Comparison of ENCODE assay signal across 9 cellular contexts in the genomic region with DNA sequence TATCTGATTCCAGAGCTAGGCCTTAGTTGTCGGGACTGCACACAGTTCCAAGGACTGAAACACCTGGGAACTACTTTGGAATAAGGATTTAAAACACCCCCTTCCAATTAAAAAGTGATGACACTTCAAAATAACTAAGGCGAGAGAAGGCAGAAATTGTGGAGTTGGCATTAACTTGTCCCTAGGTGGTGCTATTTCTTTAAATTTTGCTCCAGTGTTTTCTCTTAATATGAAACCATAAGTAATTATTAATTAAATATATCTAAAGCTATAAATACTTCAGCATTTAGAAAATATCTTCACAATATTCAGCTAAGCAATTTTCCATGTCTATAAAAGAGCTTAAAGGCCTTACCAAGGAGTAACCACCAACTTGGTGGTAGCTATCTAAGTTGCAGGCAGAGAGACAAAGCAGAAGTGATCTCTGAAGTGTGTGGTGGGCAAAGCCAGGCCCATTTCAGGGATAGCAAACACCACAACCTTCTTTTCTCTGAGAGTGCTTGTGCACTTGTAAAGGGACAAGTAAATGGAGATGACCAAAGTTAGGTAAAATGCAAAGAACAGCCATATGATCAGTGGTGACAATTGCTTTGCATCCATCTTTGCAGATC.
DNase-seq lines count a peak whose midpoint lies in the region; ATAC-seq, FAIRE-seq and TF ChIP-seq lines count a peak whose summit lies in the region.
"Had no signal": no experiment of that assay in that cellular context is flagged by ENCODE, and none has a peak within 500 bp of the region (broad histone marks: within the 10 kb centered on the region; RNA-seq: fewer than 3 reads in every experiment).

No MANE protein-coding gene starts in this region.

- in situ Hi-C loops in SK-MEL-5 (cut with HindIII; ENCODE audit: low pct_unique_long_range_greater_than_20kb, low sequenced_read_pairs), result no loop called here

- DNase-seq in CD1c-positive myeloid dendritic cell (ENCODE audit: extremely low spot score), result peak; percentile 48
- peak; percentile 55 for DNase-seq in SK-MEL-5 (ENCODE audit: low read depth, low spot score)
- no peak for DNase-seq in osteocyte (ENCODE audit: extremely low spot score, unreplicated experiment)
- DNase-seq in NCI-H774 (lab: John Stamatoyannopoulos, UW), result no peak
- DNase-seq in mucosa of gallbladder (ENCODE audit: low spot score), result no peak
- DNase-seq: right cardiac atrium had no signal

- H3K27me3 Mint-ChIP-seq in osteocyte (ENCODE audit: unreplicated experiment), result no peaks in the 10 kb centered on the region

- TF ChIP-seq CTCF in osteocyte (IDR thresholded peaks at IDR 0.05), result peak; percentile 77

- no peaks in the 10 kb centered on the region for H3K9me3 Mint-ChIP-seq in osteocyte (ENCODE audit: unreplicated experiment)

- FAIRE-seq in endometrium (lab: Jason Lieb, UNC), result peak; percentile 86

- no peak overlapping the region for H3K4me3 Mint-ChIP-seq in osteocyte (ENCODE audit: unreplicated experiment)

- no peaks in the 10 kb centered on the region for H3K36me3 Mint-ChIP-seq in osteocyte (ENCODE audit: unreplicated experiment)

- ATAC-seq in GM18498 (IDR thresholded peaks at IDR 0.05; ENCODE audit: unreplicated experiment) (peak; percentile 81), HG03571 (IDR thresholded peaks at IDR 0.05; ENCODE audit: unreplicated experiment) (peak; percentile 54)

- no peak overlapping the region for H3K27ac Mint-ChIP-seq in osteocyte (ENCODE audit: unreplicated experiment)

- H3K4me1 Mint-ChIP-seq in osteocyte (ENCODE audit: unreplicated experiment), result peaks cover 13% of the 10 kb centered on the region

Comparison
In these comparisons a context has a peak if more than half of its experiments do, and no peak if none do; other contexts are left out.
1. DNase-seq: peak in CD1c-positive myeloid dendritic cell (single experiment) and SK-MEL-5 (single experiment); none in osteocyte (single experiment), NCI-H774 (single experiment) and mucosa of gallbladder (single experiment).